19 cellular contexts compared by ENCODE assay signal in the genomic region with DNA sequence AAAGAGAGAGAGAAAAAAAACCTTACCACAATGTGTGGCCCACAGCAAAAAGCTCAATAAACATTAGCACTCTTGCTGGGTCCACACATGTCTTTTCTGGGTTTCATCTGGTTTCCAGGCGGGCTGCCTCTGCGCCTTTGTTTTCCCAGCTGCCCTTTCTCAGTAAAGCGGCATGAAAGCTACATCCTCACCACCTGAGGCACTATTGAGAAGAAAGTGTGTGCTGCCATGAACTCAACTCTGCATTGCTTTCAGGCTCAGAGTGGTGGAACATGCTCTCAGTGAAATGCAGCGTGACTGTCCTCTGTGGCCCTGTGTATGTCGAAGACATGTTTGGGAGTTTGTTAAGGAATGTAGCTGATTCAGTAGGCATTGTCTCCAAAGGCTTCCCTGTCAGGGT.
DNase-seq lines count a peak whose midpoint lies in the region; FAIRE-seq and TF ChIP-seq lines count a peak whose summit lies in the region.
"Had no signal": no experiment of that assay in that cellular context is flagged by ENCODE, and none has a peak within 500 bp of the region (broad histone marks: within the 10 kb centered on the region; RNA-seq: fewer than 3 reads in every experiment).

No MANE protein-coding gene starts in this region.

- H3K4me1 Mint-ChIP-seq in CD14-positive monocyte: no peaks in the 10 kb centered on the region
- H3K4me1 Mint-ChIP-seq: activated B cell treated with CpG ODN at 0.5 μM for 24 hours; immature natural killer cell; naive thymus-derived CD8-positive, alpha-beta T cell had no signal

- TF ChIP-seq CTCF in astrocyte of the spinal cord (IDR thresholded peaks at IDR 0.05; ENCODE audit: low read depth, low read length) (peak; percentile 8), CD14-positive monocyte (IDR thresholded peaks at IDR 0.05) (no peak)

- DNase-seq in ELF-1 (ENCODE audit: low read depth, low spot score) (peak; percentile 50), NCI-H146 (lab: John Stamatoyannopoulos, UW) (peak; percentile 78), astrocyte of the spinal cord (ENCODE audit: low read depth, low spot score) (no peak), left kidney (ENCODE audit: low read depth, low spot score) (peak; percentile 38), urothelium cell line (ENCODE audit: low spot score) (no peak), CD14-positive monocyte (ENCODE audit: low spot score) (no peak), SW 1271 (lab: John Stamatoyannopoulos, UW) (no peak)
- no peak for DNase-seq in stimulated activated CD4-positive, alpha-beta T cell treated with anti-CD3 and anti-CD28 coated beads, Interleukin-1b, Interleukin-23, amount 100 ng/mL, for 48 hours
- DNase-seq: activated B cell treated with CpG ODN at 0.5 μM for 24 hours; activated CD8-positive, alpha-beta T cell treated with anti-CD3 and anti-CD28 coated beads, Interleukin-2, amount 10 ng/mL, durations not matched to agents 7 days and 5 days; activated T-cell treated with anti-CD3 and anti-CD28 coated beads, Interleukin-2, amount 50 U/mL, for 4 hours; AML-193; immature natural killer cell; naive thymus-derived CD8-positive, alpha-beta T cell; NCI-H1436; stimulated activated CD4-positive, alpha-beta T cell treated with anti-CD3 and anti-CD28 coated beads, Interleukin-4, amount 100 ng/mL, for 24 hours had no signal

- no peak overlapping the region for H3K27ac Mint-ChIP-seq in CD14-positive monocyte
- H3K27ac Mint-ChIP-seq: activated B cell treated with CpG ODN at 0.5 μM for 24 hours; activated CD8-positive, alpha-beta T cell treated with anti-CD3 and anti-CD28 coated beads, Interleukin-2, amount 10 ng/mL, durations not matched to agents 7 days and 5 days; activated naive CD8-positive, alpha-beta T cell; dendritic cell treated with granulocyte-macrophage colony-stimulating factor and Interleukin-4, amounts not matched to agents 40 ng/mL and 50 ng/mL, for 4 days; immature natural killer cell; naive thymus-derived CD8-positive, alpha-beta T cell had no signal

- no peak overlapping the region for H3K4me3 Mint-ChIP-seq in CD14-positive monocyte
- H3K4me3 Mint-ChIP-seq: activated B cell treated with CpG ODN at 0.5 μM for 24 hours; activated CD8-positive, alpha-beta T cell treated with anti-CD3 and anti-CD28 coated beads, Interleukin-2, amount 10 ng/mL, durations not matched to agents 7 days and 5 days; activated naive CD8-positive, alpha-beta T cell; activated T-cell treated with anti-CD3 and anti-CD28 coated beads, Interleukin-2, amount 50 U/mL, for 4 hours; dendritic cell treated with granulocyte-macrophage colony-stimulating factor and Interleukin-4, amounts not matched to agents 40 ng/mL and 50 ng/mL, for 4 days; immature natural killer cell; naive thymus-derived CD8-positive, alpha-beta T cell had no signal

- H3K27me3 Mint-ChIP-seq in CD14-positive monocyte (ENCODE audit: low read depth in 3 of 3): peaks cover 0 to 2% (median 1%) of the 10 kb centered on the region in 3 donors
- H3K27me3 Mint-ChIP-seq: activated B cell treated with CpG ODN at 0.5 μM for 24 hours; activated naive CD8-positive, alpha-beta T cell; dendritic cell treated with granulocyte-macrophage colony-stimulating factor and Interleukin-4, amounts not matched to agents 40 ng/mL and 50 ng/mL, for 4 days; naive thymus-derived CD8-positive, alpha-beta T cell had no signal

- no peaks in the 10 kb centered on the region for H3K36me3 Mint-ChIP-seq in CD14-positive monocyte
- H3K36me3 Mint-ChIP-seq: immature natural killer cell; naive thymus-derived CD8-positive, alpha-beta T cell had no signal

- H3K4me3 ChIP-seq in astrocyte of the spinal cord (ENCODE audit: low read depth, low read length): no peak overlapping the region
- H3K4me3 ChIP-seq: vagina had no signal

- peaks cover 0 to 3% (median 0%) of the 10 kb centered on the region in 7 donors for H3K9me3 Mint-ChIP-seq in CD14-positive monocyte
- H3K9me3 Mint-ChIP-seq: activated B cell treated with CpG ODN at 0.5 μM for 24 hours; activated T-cell treated with anti-CD3 and anti-CD28 coated beads, Interleukin-2, amount 50 U/mL, for 4 hours; dendritic cell treated with granulocyte-macrophage colony-stimulating factor and Interleukin-4, amounts not matched to agents 40 ng/mL and 50 ng/mL, for 4 days; immature natural killer cell; naive thymus-derived CD8-positive, alpha-beta T cell had no signal

- no peak for FAIRE-seq in urothelium cell line (lab: Jason Lieb, UNC)

- in situ Hi-C loops in astrocyte of the spinal cord (cut with HindIII; ENCODE audit: low sequenced_read_pairs): no loop called here

- intact Hi-C loops in CD14-positive monocyte (cut with micrococcal nuclease): no loop called here

Comparison
In these comparisons a context has a peak if more than half of its experiments do, and no peak if none do; other contexts are left out.
1. DNase-seq: peak in ELF-1 (single experiment), NCI-H146 (single experiment) and left kidney (single experiment); none in astrocyte of the spinal cord (single experiment), urothelium cell line (single experiment), stimulated activated CD4-positive, alpha-beta T cell treated with anti-CD3 and anti-CD28 coated beads, Interleukin-1b, Interleukin-23, amount 100 ng/mL, for 48 hours (single experiment), CD14-positive monocyte (single experiment) and SW 1271 (0 of 2).